ENCODE assay signal across 8 cellular contexts in genomic region chr10:95561200-95562177, GRCh38. TPM values are rescaled to one million over a fixed set of nuclear protein-coding genes. Genes with fewer than 3 reads are reported as not detected.
A peak's percentile ranks its signal among the peaks of the same experiment; 100 is the strongest.
DNase-seq lines count a peak whose midpoint lies in the region; ATAC-seq and TF ChIP-seq lines count a peak whose summit lies in the region.

TSS of gene SORBS1 (minus strand) at chr10:95561371. CDS start at chr10:95441135, 120,236 bp downstream.

- H3K36me3 ChIP-seq in left ventricle myocardium inferior (no peaks in the 10 kb centered on the region), upper lobe of left lung (no peaks in the 10 kb centered on the region)

- TF ChIP-seq EP300 in upper lobe of left lung (IDR thresholded peaks at IDR 0.05) = peak in 1 of 4 donors; percentile 20

- peak; percentile 99 for ATAC-seq in HG02885 (IDR thresholded peaks at IDR 0.05; ENCODE audit: poor library complexity, unreplicated experiment)
- peak; percentile 99 for ATAC-seq in upper lobe of left lung (ENCODE audit: low FRiP score in 2 of 2)

- peak within 1 kb of the TSS; percentile 85 for H3K27ac Mint-ChIP-seq in T-helper 1 cell treated with Interleukin-12 subunit alpha and Interleukin-12 subunit beta and Interleukin-4 antibody, amounts not matched to agents 30 μg/mL and 1 μg/mL, for 36 hours
- peak within 1 kb of the TSS; percentile 98 for H3K27ac Mint-ChIP-seq in progenitor cell of endocrine pancreas

- no peaks in the 10 kb centered on the region for H3K9me3 Mint-ChIP-seq in T-helper 1 cell treated with Interleukin-12 subunit alpha and Interleukin-12 subunit beta and Interleukin-4 antibody, amounts not matched to agents 30 μg/mL and 1 μg/mL, for 36 hours
- H3K9me3 Mint-ChIP-seq in progenitor cell of endocrine pancreas (ENCODE audit: low read depth) = no peaks in the 10 kb centered on the region

- H3K4me3 Mint-ChIP-seq in T-helper 1 cell treated with Interleukin-12 subunit alpha and Interleukin-12 subunit beta and Interleukin-4 antibody, amounts not matched to agents 30 μg/mL and 1 μg/mL, for 36 hours = peak within 1 kb of the TSS; percentile 98
- H3K4me3 Mint-ChIP-seq in progenitor cell of endocrine pancreas (ENCODE audit: low read depth) = peak within 1 kb of the TSS; percentile 96

- H3K27me3 Mint-ChIP-seq in T-helper 1 cell treated with Interleukin-12 subunit alpha and Interleukin-12 subunit beta and Interleukin-4 antibody, amounts not matched to agents 30 μg/mL and 1 μg/mL, for 36 hours (ENCODE audit: low read depth) = peaks cover 63% of the 10 kb centered on the region
- peaks cover 51% of the 10 kb centered on the region for H3K27me3 Mint-ChIP-seq in progenitor cell of endocrine pancreas

- no peaks in the 10 kb centered on the region for H3K36me3 Mint-ChIP-seq in T-helper 1 cell treated with Interleukin-12 subunit alpha and Interleukin-12 subunit beta and Interleukin-4 antibody, amounts not matched to agents 30 μg/mL and 1 μg/mL, for 36 hours (ENCODE audit: low read depth)
- H3K36me3 Mint-ChIP-seq in progenitor cell of endocrine pancreas (ENCODE audit: insufficient read depth) = no peaks in the 10 kb centered on the region

- TF ChIP-seq POLR2A in GM15510 (IDR thresholded peaks at IDR 0.05; ENCODE audit: borderline replicate concordance, extremely low read depth, insufficient read length) (peak; percentile 36), upper lobe of left lung (IDR thresholded peaks at IDR 0.05) (peak in 3 of 4 donors; percentile 57 to 97 (median 96))

- H3K4me3 ChIP-seq in left ventricle myocardium inferior (peak within 1 kb of the TSS; percentile 82), upper lobe of left lung (peak within 1 kb of the TSS; percentile 78 to 86 (median 84))

- TF ChIP-seq CTCF in left ventricle myocardium inferior (IDR thresholded peaks at IDR 0.05; ENCODE audit: borderline replicate concordance) = no peak
- no peak for TF ChIP-seq CTCF in progenitor cell of endocrine pancreas (IDR thresholded peaks at IDR 0.05; ENCODE audit: unreplicated experiment)
- TF ChIP-seq CTCF in upper lobe of left lung (IDR thresholded peaks at IDR 0.05) = peak in 1 of 6 experiments; percentile 21

- intact Hi-C loops in left ventricle myocardium inferior (cut with micrococcal nuclease) = no loop called here

- H3K9me3 ChIP-seq in left ventricle myocardium inferior (replicated peaks) (no peaks in the 10 kb centered on the region), upper lobe of left lung (no peaks in the 10 kb centered on the region)

- DNase-seq in NCI-H1694 (lab: John Stamatoyannopoulos, UW) (peak; percentile 68), amygdala (lab: John Stamatoyannopoulos, UW) (peak; percentile 42 to 98 (median 93)), left ventricle myocardium inferior (peak; percentile 96), progenitor cell of endocrine pancreas (ENCODE audit: low spot score, unreplicated experiment) (peak; percentile 89), upper lobe of left lung (peak; percentile 97 to 98)

- H3K4me1 ChIP-seq in left ventricle myocardium inferior (peaks cover 50% of the 10 kb centered on the region), upper lobe of left lung (peaks cover 4 to 27% (median 9%) of the 10 kb centered on the region in 4 donors)

- H3K27me3 ChIP-seq in left ventricle myocardium inferior (ENCODE audit: low read depth) (no peaks in the 10 kb centered on the region), upper lobe of left lung (no peaks in the 10 kb centered on the region)

- WGBS in upper lobe of left lung, 2 donors = 17 to 20% methylated on average over 18 to 21 of the region's 84 CpGs

- peak within 1 kb of the TSS; percentile 89 for H3K27ac ChIP-seq in left ventricle myocardium inferior (replicated peaks)
- H3K27ac ChIP-seq in upper lobe of left lung = peak within 1 kb of the TSS; percentile 81 to 93 (median 88)

- peaks cover 11% of the 10 kb centered on the region for H3K4me1 Mint-ChIP-seq in T-helper 1 cell treated with Interleukin-12 subunit alpha and Interleukin-12 subunit beta and Interleukin-4 antibody, amounts not matched to agents 30 μg/mL and 1 μg/mL, for 36 hours (ENCODE audit: low read depth)
- H3K4me1 Mint-ChIP-seq in progenitor cell of endocrine pancreas (ENCODE audit: low read depth) = peaks cover 25% of the 10 kb centered on the region

RNA-seq across cellular contexts. Expression of gene SORBS1, which starts in this region (rescaled TPM):
- total RNA-seq in left ventricle myocardium inferior (896 TPM), progenitor cell of endocrine pancreas (25.2 and 30.7 TPM in 2 replicates), upper lobe of left lung (100 to 1,000 TPM in 1 of 6 donors, 10 to 100 TPM in 5; 45.8 to 116 (median 71.7) TPM)

Comparison
In these comparisons a context has a peak if more than half of its experiments do, and no peak if none do; other contexts are left out.
1. Peak in every context shown above with its lines: DNase-seq, ATAC-seq, H3K4me3 ChIP-seq and H3K27ac ChIP-seq.